18 cellular contexts compared by ENCODE assay signal in genomic region chr2:158667969-158668368, GRCh38.
DNase-seq lines count a peak whose midpoint lies in the region; ATAC-seq and TF ChIP-seq lines count a peak whose summit lies in the region.
"Had no signal": no experiment of that assay in that cellular context is flagged by ENCODE, and none has a peak within 500 bp of the region (broad histone marks: within the 10 kb centered on the region; RNA-seq: fewer than 3 reads in every experiment).

No MANE protein-coding gene starts in this region.

- H3K4me1 ChIP-seq in breast epithelium (peaks cover 0 to 3% of the 10 kb centered on the region in 2 donors), esophagus squamous epithelium (peaks cover 0 to 46% (median 0%) of the 10 kb centered on the region in 3 donors), left lung (peaks cover 0 to 3% of the 10 kb centered on the region in 2 donors)
- H3K4me1 ChIP-seq: Peyer's patch had no signal

- H3K4me3 Mint-ChIP-seq in MCF 10A (ENCODE audit: unreplicated experiment), result no peak overlapping the region
- no peak overlapping the region for H3K4me3 Mint-ChIP-seq in CD14-positive monocyte
- no peak overlapping the region for H3K4me3 Mint-ChIP-seq in natural killer cell
- H3K4me3 Mint-ChIP-seq: activated CD4-positive, alpha-beta T cell treated with anti-CD3 and anti-CD28 coated beads, Interleukin-2, amount 10 ng/mL, durations not matched to agents 7 days and 5 days; natural killer cell treated with Interleukin-12 subunit alpha and Interleukin-12 subunit beta and Interleukin-15 and Interleukin-18, amount 100 ng/mL, for 72 hours had no signal

- intact Hi-C loops in breast epithelium (cut with DNase I; ENCODE audit: low total_unique reads), result loop anchor here (5.0 kb wide), 1 partner anchor 1326 kb away; no protein-coding TSS in a partner anchor
- intact Hi-C loops in MCF 10A (cut with micrococcal nuclease), result no loop called here
- intact Hi-C loops in esophagus squamous epithelium (cut with DNase I), result no loop called here
- intact Hi-C loops in left lung (cut with DNase I), result no loop called here
- intact Hi-C loops in CD14-positive monocyte (cut with micrococcal nuclease), result no loop called here
- intact Hi-C loops in natural killer cell (cut with micrococcal nuclease), result no loop called here

- ATAC-seq in left lung (peak; percentile 15), natural killer cell (no peak)
- ATAC-seq: natural killer cell treated with Interleukin-12 subunit alpha and Interleukin-12 subunit beta and Interleukin-15 and Interleukin-18, amount 100 ng/mL, for 72 hours had no signal

- no peak overlapping the region for H3K4me3 ChIP-seq in breast epithelium
- no peak overlapping the region for H3K4me3 ChIP-seq in esophagus squamous epithelium
- no peak overlapping the region for H3K4me3 ChIP-seq in left lung
- H3K4me3 ChIP-seq: coronary artery, Peyer's patch, psoas muscle had no signal

- H3K9me3 ChIP-seq in breast epithelium (no peaks in the 10 kb centered on the region), esophagus squamous epithelium (no peaks in the 10 kb centered on the region), left lung (no peaks in the 10 kb centered on the region)
- H3K9me3 ChIP-seq: Peyer's patch, psoas muscle had no signal

- POLR2A ChIA-PET in MCF 10A (lab: Yijun Ruan, JAX), result interaction anchor here (0.6 kb wide), 1 partner anchor 19 kb away, joined by 8 read pairs; no protein-coding TSS in a partner anchor

- TF ChIP-seq POLR2A in breast epithelium (IDR thresholded peaks at IDR 0.05), result no peak
- TF ChIP-seq POLR2A in esophagus squamous epithelium (IDR thresholded peaks at IDR 0.05), result no peak

- H3K9me3 Mint-ChIP-seq in MCF 10A (ENCODE audit: unreplicated experiment) (no peaks in the 10 kb centered on the region), CD14-positive monocyte (no peaks in the 10 kb centered on the region), natural killer cell (no peaks in the 10 kb centered on the region)
- H3K9me3 Mint-ChIP-seq: activated CD4-positive, alpha-beta T cell treated with anti-CD3 and anti-CD28 coated beads, Interleukin-2, amount 10 ng/mL, durations not matched to agents 7 days and 5 days; natural killer cell treated with Interleukin-12 subunit alpha and Interleukin-12 subunit beta and Interleukin-15 and Interleukin-18, amount 100 ng/mL, for 72 hours had no signal

- no peak overlapping the region for H3K27ac Mint-ChIP-seq in MCF 10A (ENCODE audit: low read depth, unreplicated experiment)
- H3K27ac Mint-ChIP-seq in CD14-positive monocyte, result no peak overlapping the region
- no peak overlapping the region for H3K27ac Mint-ChIP-seq in natural killer cell
- H3K27ac Mint-ChIP-seq: activated CD4-positive, alpha-beta T cell treated with anti-CD3 and anti-CD28 coated beads, Interleukin-2, amount 10 ng/mL, durations not matched to agents 7 days and 5 days; natural killer cell treated with Interleukin-12 subunit alpha and Interleukin-12 subunit beta and Interleukin-15 and Interleukin-18, amount 100 ng/mL, for 72 hours had no signal

- no peaks in the 10 kb centered on the region for H3K27me3 Mint-ChIP-seq in MCF 10A (ENCODE audit: insufficient read depth, unreplicated experiment)
- no peaks in the 10 kb centered on the region for H3K27me3 Mint-ChIP-seq in CD14-positive monocyte (ENCODE audit: low read depth in 3 of 3)
- H3K27me3 Mint-ChIP-seq in natural killer cell (ENCODE audit: low read depth in 2 of 2), result no peaks in the 10 kb centered on the region
- H3K27me3 Mint-ChIP-seq: activated CD4-positive, alpha-beta T cell treated with anti-CD3 and anti-CD28 coated beads, Interleukin-2, amount 10 ng/mL, durations not matched to agents 7 days and 5 days; natural killer cell treated with Interleukin-12 subunit alpha and Interleukin-12 subunit beta and Interleukin-15 and Interleukin-18, amount 100 ng/mL, for 72 hours had no signal

- BruUV-seq in MCF 10A (replicated peaks; lab: Mats Ljungman, UMichigan), result no TSS peak

- H3K4me1 Mint-ChIP-seq in MCF 10A (ENCODE audit: insufficient read depth, unreplicated experiment), result no peaks in the 10 kb centered on the region
- no peaks in the 10 kb centered on the region for H3K4me1 Mint-ChIP-seq in CD14-positive monocyte
- H3K4me1 Mint-ChIP-seq in natural killer cell, result no peaks in the 10 kb centered on the region
- H3K4me1 Mint-ChIP-seq: activated CD4-positive, alpha-beta T cell treated with anti-CD3 and anti-CD28 coated beads, Interleukin-2, amount 10 ng/mL, durations not matched to agents 7 days and 5 days had no signal

- DNase-seq in breast epithelium (ENCODE audit: low spot score in 2 of 2) (no peak), MCF 10A (ENCODE audit: unreplicated experiment) (no peak), esophagus squamous epithelium (lab: John Stamatoyannopoulos, UW) (no peak), left lung (no peak), CD1c-positive myeloid dendritic cell (ENCODE audit: extremely low spot score) (no peak), CD14-positive monocyte (ENCODE audit: low spot score) (no peak), retina (no peak), natural killer cell (no peak)
- DNase-seq: activated CD4-positive, alpha-beta T cell treated with anti-CD3 and anti-CD28 coated beads, Interleukin-2, amount 10 ng/mL, durations not matched to agents 7 days and 5 days; activated naive CD4-positive, alpha-beta T cell; amygdala; DMS153; NCI-H1417 treated with DMSO at 0.1 percent for 48 hours; Peyer's patch; psoas muscle; stimulated activated CD4-positive, alpha-beta T cell treated with anti-CD3 and anti-CD28 coated beads, Interleukin-12 subunit alpha, Interleukin-12 subunit beta, amount 100 ng/mL, for 4 hours had no signal

- TF ChIP-seq CTCF in breast epithelium (IDR thresholded peaks at IDR 0.05) (no peak), MCF 10A (IDR thresholded peaks at IDR 0.05; ENCODE audit: unreplicated experiment) (no peak), esophagus squamous epithelium (IDR thresholded peaks at IDR 0.05) (no peak), left lung (IDR thresholded peaks at IDR 0.05) (no peak), CD14-positive monocyte (IDR thresholded peaks at IDR 0.05) (no peak), natural killer cell (IDR thresholded peaks at IDR 0.05) (no peak)

- WGBS in esophagus squamous epithelium, 2 donors, result 73 to 82% methylated on average over 2 of the region's 2 CpGs

- H3K27ac ChIP-seq in breast epithelium (peak overlapping the region; percentile 67 to 70), esophagus squamous epithelium (peak overlapping the region in 3 of 4 donors; percentile 30 to 63 (median 56)), left lung (no peak overlapping the region)
- H3K27ac ChIP-seq: Peyer's patch, psoas muscle had no signal

- no peaks in the 10 kb centered on the region for H3K27me3 ChIP-seq in breast epithelium
- H3K27me3 ChIP-seq in esophagus squamous epithelium, result no peaks in the 10 kb centered on the region
- no peaks in the 10 kb centered on the region for H3K27me3 ChIP-seq in left lung
- H3K27me3 ChIP-seq: Peyer's patch had no signal

- H3K36me3 ChIP-seq in breast epithelium (no peaks in the 10 kb centered on the region), esophagus squamous epithelium (peaks cover 0 to 86% (median 7%) of the 10 kb centered on the region in 3 donors), left lung (peaks cover 0 to 76% of the 10 kb centered on the region in 2 donors)

- H3K36me3 Mint-ChIP-seq in MCF 10A (ENCODE audit: insufficient read depth, unreplicated experiment), result peaks cover 34% of the 10 kb centered on the region
- peaks cover 47 to 53% of the 10 kb centered on the region in 2 donors for H3K36me3 Mint-ChIP-seq in CD14-positive monocyte
- no peaks in the 10 kb centered on the region for H3K36me3 Mint-ChIP-seq in natural killer cell
- H3K36me3 Mint-ChIP-seq: natural killer cell treated with Interleukin-12 subunit alpha and Interleukin-12 subunit beta and Interleukin-15 and Interleukin-18, amount 100 ng/mL, for 72 hours had no signal

- CTCF ChIA-PET in MCF 10A (lab: Yijun Ruan, JAX), result interaction anchor here (0.6 to 3.5 kb wide), 4 partner anchors 78 to 645 kb away, joined by 3 to 20 read pairs (median 3); no protein-coding TSS in a partner anchor

Comparison
In these comparisons a context has a peak if more than half of its experiments do, and no peak if none do; other contexts are left out.
1. H3K27ac ChIP-seq: peak in breast epithelium (2 of 2) and esophagus squamous epithelium (3 of 4); none in left lung (0 of 2).